ENCODE assay signal across 8 cellular contexts in the genomic region with DNA sequence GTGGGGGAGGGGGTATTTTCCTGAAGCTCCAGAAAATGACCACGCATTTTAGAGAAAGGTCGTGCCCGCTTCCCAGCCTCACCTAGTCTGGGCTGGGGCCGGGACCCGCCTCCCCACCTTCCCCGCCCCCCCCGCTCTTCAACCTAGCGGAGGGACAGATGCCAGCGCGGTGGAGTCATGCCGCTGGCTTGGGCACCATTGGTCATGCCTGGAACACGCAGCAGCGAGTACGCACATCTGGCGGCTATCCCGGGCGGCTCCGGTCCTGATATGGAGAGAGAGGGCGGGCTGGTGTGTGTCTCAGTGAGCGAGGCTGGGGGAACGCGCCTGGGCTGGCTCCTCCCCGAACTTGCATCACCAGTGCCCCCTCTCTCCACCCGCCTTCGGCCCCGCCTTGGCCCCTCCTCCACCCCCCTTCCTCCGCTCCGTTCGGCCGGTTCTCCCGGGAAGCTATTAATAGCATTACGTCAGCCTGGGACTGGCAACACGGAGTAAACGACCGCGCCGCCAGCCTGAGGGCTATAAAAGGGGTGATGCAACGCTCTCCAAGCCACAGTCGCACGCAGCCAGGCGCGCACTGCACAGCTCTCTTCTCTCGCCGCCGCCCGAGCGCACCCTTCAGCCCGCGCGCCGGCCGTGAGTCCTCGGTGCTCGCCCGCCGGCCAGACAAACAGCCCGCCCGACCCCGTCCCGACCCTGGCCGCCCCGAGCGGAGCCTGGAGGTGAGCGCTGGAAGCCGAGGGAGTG. TPM values are rescaled to one million over a fixed set of nuclear protein-coding genes. Genes with fewer than 3 reads are reported as not detected.
DNase-seq lines count a peak whose midpoint lies in the region; ATAC-seq and TF ChIP-seq lines count a peak whose summit lies in the region.

A gene with protein sequence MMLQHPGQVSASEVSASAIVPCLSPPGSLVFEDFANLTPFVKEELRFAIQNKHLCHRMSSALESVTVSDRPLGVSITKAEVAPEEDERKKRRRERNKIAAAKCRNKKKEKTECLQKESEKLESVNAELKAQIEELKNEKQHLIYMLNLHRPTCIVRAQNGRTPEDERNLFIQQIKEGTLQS (plus strand): TSS at position 553 of the 747 bp plus-strand sequence. CDS start 6,261 bp downstream, outside the sequence.

- H3K27ac ChIP-seq in CD4-positive, CD25-positive, alpha-beta regulatory T cell (ENCODE audit: insufficient read depth, low read length, poor library complexity, severe bottlenecking) = no peak within 1 kb of the TSS
- H3K27ac ChIP-seq in right lobe of liver = peak within 1 kb of the TSS; percentile 98 to 99 (median 99)

- DNase-seq in CD4-positive, CD25-positive, alpha-beta regulatory T cell = peak; percentile 57 to 83 (median 75)
- DNase-seq in NCI-H748 treated with DMSO at 0.1 percent for 48 hours (lab: John Stamatoyannopoulos, UW) = peak; percentile 94
- peak; percentile 97 for DNase-seq in activated CD4-positive, alpha-beta T cell treated with anti-CD3 and anti-CD28 coated beads, Interleukin-2, amount 50 U/mL, for 48 hours
- DNase-seq in dermis microvascular lymphatic vessel endothelial cell (ENCODE audit: low read depth in 2 of 2) = peak; percentile 90 to 99
- peak; percentile 99 to 100 (median 100) for DNase-seq in right lobe of liver
- peak; percentile 91 for DNase-seq in stimulated activated CD4-positive, alpha-beta T cell treated with anti-CD3 and anti-CD28 coated beads, Interleukin-4, amount 100 ng/mL, for 24 hours

- peaks cover 0 to 3% (median 0%) of the 10 kb centered on the region in 7 donors for H3K9me3 Mint-ChIP-seq in CD4-positive, CD25-positive, alpha-beta regulatory T cell

- H3K27ac Mint-ChIP-seq in CD4-positive, CD25-positive, alpha-beta regulatory T cell = peak within 1 kb of the TSS; percentile 60 to 95 (median 85)

- no peaks in the 10 kb centered on the region for H3K9me3 ChIP-seq in CD4-positive, CD25-positive, alpha-beta regulatory T cell (ENCODE audit: control insufficient read depth in 2 of 2, low read length in 2 of 2)
- no peaks in the 10 kb centered on the region for H3K9me3 ChIP-seq in right lobe of liver

- peak; percentile 99 for TF ChIP-seq POLR2A in right lobe of liver (IDR thresholded peaks at IDR 0.05)

- H3K36me3 Mint-ChIP-seq in CD4-positive, CD25-positive, alpha-beta regulatory T cell = no peaks in the 10 kb centered on the region

- peaks cover 30% of the 10 kb centered on the region for H3K4me1 ChIP-seq in CD4-positive, CD25-positive, alpha-beta regulatory T cell (ENCODE audit: control insufficient read depth, insufficient read depth, low read length, poor library complexity, severe bottlenecking)
- peaks cover 0 to 21% (median 4%) of the 10 kb centered on the region in 4 donors for H3K4me1 ChIP-seq in right lobe of liver

- H3K27me3 ChIP-seq in CD4-positive, CD25-positive, alpha-beta regulatory T cell (ENCODE audit: control insufficient read depth, insufficient read depth, low read length) = peaks cover 58% of the 10 kb centered on the region
- H3K27me3 ChIP-seq in right lobe of liver = no peaks in the 10 kb centered on the region

- H3K4me1 Mint-ChIP-seq in CD4-positive, CD25-positive, alpha-beta regulatory T cell = peaks cover 0 to 37% (median 23%) of the 10 kb centered on the region in 4 donors

- ATAC-seq in CD4-positive, CD25-positive, alpha-beta regulatory T cell (ENCODE audit: low read depth in 2 of 2) = peak; percentile 67 to 72
- ATAC-seq in GM19397 (IDR thresholded peaks at IDR 0.05; ENCODE audit: unreplicated experiment) = peak; percentile 66
- ATAC-seq in HG03565 (IDR thresholded peaks at IDR 0.05; ENCODE audit: unreplicated experiment) = peak; percentile 48
- ATAC-seq in right lobe of liver = peak; percentile 81 to 93 (median 88)

- H3K4me3 Mint-ChIP-seq in CD4-positive, CD25-positive, alpha-beta regulatory T cell = peak within 1 kb of the TSS; percentile 94 to 98 (median 96)

- TF ChIP-seq CTCF in right lobe of liver (IDR thresholded peaks at IDR 0.05) = no peak

- WGBS in right lobe of liver (ENCODE audit: insufficient coverage, low coverage, low lambda C conversion rate, missing lambda C conversion rate) = under 1% methylated on average over 20 of the region's 65 CpGs

- intact Hi-C loops in right lobe of liver (cut with DNase I) = no loop called here

- H3K27me3 Mint-ChIP-seq in CD4-positive, CD25-positive, alpha-beta regulatory T cell = peaks cover 87% of the 10 kb centered on the region

- peak within 1 kb of the TSS; percentile 58 for H3K4me3 ChIP-seq in CD4-positive, CD25-positive, alpha-beta regulatory T cell (ENCODE audit: low read depth, low read length)
- H3K4me3 ChIP-seq in right lobe of liver = peak within 1 kb of the TSS; percentile 54 to 69 (median 56)

- H3K36me3 ChIP-seq in CD4-positive, CD25-positive, alpha-beta regulatory T cell (ENCODE audit: control insufficient read depth, insufficient read depth, low read length) = no peaks in the 10 kb centered on the region
- H3K36me3 ChIP-seq in right lobe of liver = no peaks in the 10 kb centered on the region

RNA-seq across cellular contexts. Expression of the gene that starts here (rescaled TPM):
- 53.7 TPM for total RNA-seq in CD4-positive, CD25-positive, alpha-beta regulatory T cell
- polyA plus RNA-seq in CD4-positive, CD25-positive, alpha-beta regulatory T cell = under 1 TPM in 2 of 4 donors, not detected in 2; 0.42 TPM
- total RNA-seq in dermis microvascular lymphatic vessel endothelial cell (1.0 and 1.3 TPM in 2 replicates), right lobe of liver (10 to 100 TPM in 5 of 6 experiments, 1 to 10 TPM in 1; 3.7 to 77.2 (median 15.1) TPM)
